ENCODE assay signal across 18 cellular contexts in genomic region chr3:71229905-71230657, GRCh38.
DNase-seq lines count a peak whose midpoint lies in the region; ATAC-seq and TF ChIP-seq lines count a peak whose summit lies in the region.
"Had no signal": no experiment of that assay in that cellular context is flagged by ENCODE, and none has a peak within 500 bp of the region (broad histone marks: within the 10 kb centered on the region; RNA-seq: fewer than 3 reads in every experiment).

No MANE protein-coding gene starts in this region.

- peak in 2 of 10 experiments; percentile 15 to 33 for DNase-seq in CD4-positive, alpha-beta T cell
- DNase-seq in ascending aorta (ENCODE audit: low spot score in 2 of 2) (no peak), neural progenitor cell (ENCODE audit: low spot score) (peak; percentile 21), iPS-NIHi11 (ENCODE audit: low spot score) (no peak), natural killer cell (no peak), SW480 (ENCODE audit: low spot score) (no peak)
- DNase-seq: activated CD8-positive, alpha-beta memory T cell treated with anti-CD3 and anti-CD28 coated beads, Interleukin-2, amount 10 ng/mL, durations not matched to agents 7 days and 5 days; activated effector memory CD4-positive, alpha-beta T cell treated with Interleukin-2 at 50 U/mL for 16 hours; cerebellar nuclear complex; COR-L47; erythroblast; foreskin melanocyte; GOT3; NCI-H2107; stimulated activated CD4-positive, alpha-beta T cell treated with anti-CD3 and anti-CD28 coated beads, Interleukin-1b, Interleukin-23, amount 100 ng/mL, for 48 hours; stimulated activated naive B cell treated with anti-CD40 and anti-IgM and Interleukin-4, amounts not matched to agents 10 μg/mL and 1 μg/mL and 100 μg/mL, for 72 hours had no signal

- H3K4me3 ChIP-seq in HUES48 (ENCODE audit: low read depth, low read length) = no peak overlapping the region
- H3K4me3 ChIP-seq in ascending aorta = peak overlapping the region; percentile 29 to 47
- H3K4me3 ChIP-seq in neural progenitor cell = no peak overlapping the region

- no peaks in the 10 kb centered on the region for H3K27me3 Mint-ChIP-seq in CD4-positive, alpha-beta T cell
- H3K27me3 Mint-ChIP-seq in neural progenitor cell (ENCODE audit: insufficient read depth, low read depth) = no peaks in the 10 kb centered on the region
- H3K27me3 Mint-ChIP-seq in natural killer cell (ENCODE audit: low read depth in 2 of 2) = peaks cover 10 to 13% of the 10 kb centered on the region in 2 donors
- H3K27me3 Mint-ChIP-seq: natural killer cell treated with Interleukin-12 subunit alpha and Interleukin-12 subunit beta and Interleukin-15 and Interleukin-18, amount 100 ng/mL, for 72 hours; stimulated activated naive B cell treated with anti-CD40 and anti-IgM and Interleukin-4, amounts not matched to agents 10 μg/mL and 1 μg/mL and 100 μg/mL, for 72 hours had no signal

- H3K4me1 Mint-ChIP-seq in CD4-positive, alpha-beta T cell (ENCODE audit: low read depth) = peaks cover 86% of the 10 kb centered on the region
- H3K4me1 Mint-ChIP-seq in neural progenitor cell (peaks cover 8% of the 10 kb centered on the region), natural killer cell (peaks cover 24 to 27% of the 10 kb centered on the region in 2 donors)

- peaks cover 10% of the 10 kb centered on the region for H3F3A ChIP-seq in neural progenitor cell (ENCODE audit: low read depth)

- CTCF ChIA-PET in CD4-positive, alpha-beta T cell (lab: Charles Lee) = interaction anchor here (1.9 kb wide), 1 partner anchor 12 kb away, joined by 6 read pairs; no protein-coding TSS in a partner anchor

- H3K27me3 ChIP-seq in CD4-positive, alpha-beta T cell (ENCODE audit: control insufficient read depth, insufficient read depth, low read length) = no peaks in the 10 kb centered on the region
- H3K27me3 ChIP-seq in HUES48 (ENCODE audit: control insufficient read depth, insufficient read depth, low read length) = no peaks in the 10 kb centered on the region
- no peaks in the 10 kb centered on the region for H3K27me3 ChIP-seq in ascending aorta
- H3K27me3 ChIP-seq in neural progenitor cell = no peaks in the 10 kb centered on the region

- intact Hi-C loops in CD4-positive, alpha-beta T cell (cut with DNase I, micrococcal nuclease) = loop anchor here in 1 of 2 experiments (2.0 to 5.0 kb wide), 3 partner anchors 43 to 352 kb away; partner anchors contain the start of gene FOXP1
- intact Hi-C loops in ascending aorta (cut with DNase I) (loop anchor here (5.0 kb wide), 4 partner anchors 63 to 352 kb away; partner anchors contain the start of gene FOXP1), natural killer cell (cut with micrococcal nuclease) (loop anchor here (5.0 to 10.0 kb wide), 4 partner anchors 43 to 265 kb away; no protein-coding TSS in a partner anchor)

- H3K9me3 ChIP-seq in CD4-positive, alpha-beta T cell (ENCODE audit: control insufficient read depth, low read length) = no peaks in the 10 kb centered on the region
- H3K9me3 ChIP-seq in HUES48 (ENCODE audit: control insufficient read depth, insufficient read depth, low read length) (no peaks in the 10 kb centered on the region), ascending aorta (no peaks in the 10 kb centered on the region), neural progenitor cell (ENCODE audit: low read depth) (no peaks in the 10 kb centered on the region)

- peaks cover 36% of the 10 kb centered on the region for H3K36me3 Mint-ChIP-seq in CD4-positive, alpha-beta T cell (ENCODE audit: low read depth)
- H3K36me3 Mint-ChIP-seq in neural progenitor cell (no peaks in the 10 kb centered on the region), natural killer cell (peaks cover 12% of the 10 kb centered on the region)
- H3K36me3 Mint-ChIP-seq: natural killer cell treated with Interleukin-12 subunit alpha and Interleukin-12 subunit beta and Interleukin-15 and Interleukin-18, amount 100 ng/mL, for 72 hours had no signal

- H3K27ac Mint-ChIP-seq in CD4-positive, alpha-beta T cell = peak overlapping the region; percentile 87
- H3K27ac Mint-ChIP-seq in neural progenitor cell (no peak overlapping the region), natural killer cell (no peak overlapping the region)
- H3K27ac Mint-ChIP-seq: activated CD8-positive, alpha-beta memory T cell treated with anti-CD3 and anti-CD28 coated beads, Interleukin-2, amount 10 ng/mL, durations not matched to agents 7 days and 5 days; natural killer cell treated with Interleukin-12 subunit alpha and Interleukin-12 subunit beta and Interleukin-15 and Interleukin-18, amount 100 ng/mL, for 72 hours; stimulated activated naive B cell treated with anti-CD40 and anti-IgM and Interleukin-4, amounts not matched to agents 10 μg/mL and 1 μg/mL and 100 μg/mL, for 72 hours had no signal

- peaks cover 28% of the 10 kb centered on the region for H3K79me2 ChIP-seq in neural progenitor cell (ENCODE audit: low read depth)

- H3K36me3 ChIP-seq in HUES48 (ENCODE audit: control insufficient read depth, insufficient read depth, low read length) (no peaks in the 10 kb centered on the region), ascending aorta (no peaks in the 10 kb centered on the region), neural progenitor cell (no peaks in the 10 kb centered on the region)

- no peaks in the 10 kb centered on the region for H3K9me3 Mint-ChIP-seq in CD4-positive, alpha-beta T cell
- H3K9me3 Mint-ChIP-seq in neural progenitor cell (no peaks in the 10 kb centered on the region), natural killer cell (no peaks in the 10 kb centered on the region)
- H3K9me3 Mint-ChIP-seq: natural killer cell treated with Interleukin-12 subunit alpha and Interleukin-12 subunit beta and Interleukin-15 and Interleukin-18, amount 100 ng/mL, for 72 hours; stimulated activated naive B cell treated with anti-CD40 and anti-IgM and Interleukin-4, amounts not matched to agents 10 μg/mL and 1 μg/mL and 100 μg/mL, for 72 hours had no signal

- peak; percentile 30 for ATAC-seq in CD4-positive, alpha-beta T cell (ENCODE audit: poor library complexity)
- no peak for ATAC-seq in natural killer cell
- ATAC-seq: activated CD8-positive, alpha-beta memory T cell treated with anti-CD3 and anti-CD28 coated beads, Interleukin-2, amount 10 ng/mL, durations not matched to agents 7 days and 5 days; natural killer cell treated with Interleukin-12 subunit alpha and Interleukin-12 subunit beta and Interleukin-15 and Interleukin-18, amount 100 ng/mL, for 72 hours; stimulated activated naive B cell treated with anti-CD40 and anti-IgM and Interleukin-4, amounts not matched to agents 10 μg/mL and 1 μg/mL and 100 μg/mL, for 72 hours had no signal

- H3K4me2 ChIP-seq in neural progenitor cell = peak overlapping the region; percentile 47

- TF ChIP-seq CTCF in CD4-positive, alpha-beta T cell (IDR thresholded peaks at IDR 0.05) = no peak
- TF ChIP-seq CTCF in ascending aorta (IDR thresholded peaks at IDR 0.05) (no peak), neural progenitor cell (IDR thresholded peaks at IDR 0.05) (no peak), natural killer cell (IDR thresholded peaks at IDR 0.05) (no peak)

- H4K20me1 ChIP-seq in neural progenitor cell (ENCODE audit: low read depth) = peaks cover 20% of the 10 kb centered on the region

- POLR2A ChIA-PET in CD4-positive, alpha-beta T cell (lab: Charles Lee) = interaction anchor here (0.6 to 1.1 kb wide), 3 partner anchors 24 to 203 kb away, joined by 3 read pairs; no protein-coding TSS in a partner anchor

- H3K4me1 ChIP-seq in HUES48 (ENCODE audit: control insufficient read depth, insufficient read depth, low read length) (peaks cover 31% of the 10 kb centered on the region), ascending aorta (peaks cover 0 to 31% of the 10 kb centered on the region in 2 donors), neural progenitor cell (peaks cover 17% of the 10 kb centered on the region)

- no peak overlapping the region for H2AFZ ChIP-seq in neural progenitor cell (replicated peaks)

- no peak overlapping the region for H3K27ac ChIP-seq in CD4-positive, alpha-beta T cell (ENCODE audit: low read depth, low read length)
- H3K27ac ChIP-seq in HUES48 (ENCODE audit: low read depth, low read length) (peak overlapping the region; percentile 27), ascending aorta (peak overlapping the region; percentile 59 to 88), neural progenitor cell (no peak overlapping the region)

- H3K9ac ChIP-seq in HUES48 (ENCODE audit: low read depth, low read length) (no peak overlapping the region), neural progenitor cell (no peak overlapping the region)

- H3K4me3 Mint-ChIP-seq in CD4-positive, alpha-beta T cell = peak overlapping the region; percentile 43
- H3K4me3 Mint-ChIP-seq in neural progenitor cell (no peak overlapping the region), natural killer cell (no peak overlapping the region)
- H3K4me3 Mint-ChIP-seq: activated CD8-positive, alpha-beta memory T cell treated with anti-CD3 and anti-CD28 coated beads, Interleukin-2, amount 10 ng/mL, durations not matched to agents 7 days and 5 days; natural killer cell treated with Interleukin-12 subunit alpha and Interleukin-12 subunit beta and Interleukin-15 and Interleukin-18, amount 100 ng/mL, for 72 hours; stimulated activated naive B cell treated with anti-CD40 and anti-IgM and Interleukin-4, amounts not matched to agents 10 μg/mL and 1 μg/mL and 100 μg/mL, for 72 hours had no signal

Comparison
In these comparisons a context has a peak if more than half of its experiments do, and no peak if none do; other contexts are left out.
1. H3K27ac ChIP-seq: peak in HUES48 (single experiment) and ascending aorta (2 of 2); none in CD4-positive, alpha-beta T cell (single experiment) and neural progenitor cell (single experiment).
2. H3K4me3 ChIP-seq: peak in ascending aorta (2 of 2); none in HUES48 (single experiment) and neural progenitor cell (single experiment).